1 cellular context compared by ENCODE assay signal in the genomic region with DNA sequence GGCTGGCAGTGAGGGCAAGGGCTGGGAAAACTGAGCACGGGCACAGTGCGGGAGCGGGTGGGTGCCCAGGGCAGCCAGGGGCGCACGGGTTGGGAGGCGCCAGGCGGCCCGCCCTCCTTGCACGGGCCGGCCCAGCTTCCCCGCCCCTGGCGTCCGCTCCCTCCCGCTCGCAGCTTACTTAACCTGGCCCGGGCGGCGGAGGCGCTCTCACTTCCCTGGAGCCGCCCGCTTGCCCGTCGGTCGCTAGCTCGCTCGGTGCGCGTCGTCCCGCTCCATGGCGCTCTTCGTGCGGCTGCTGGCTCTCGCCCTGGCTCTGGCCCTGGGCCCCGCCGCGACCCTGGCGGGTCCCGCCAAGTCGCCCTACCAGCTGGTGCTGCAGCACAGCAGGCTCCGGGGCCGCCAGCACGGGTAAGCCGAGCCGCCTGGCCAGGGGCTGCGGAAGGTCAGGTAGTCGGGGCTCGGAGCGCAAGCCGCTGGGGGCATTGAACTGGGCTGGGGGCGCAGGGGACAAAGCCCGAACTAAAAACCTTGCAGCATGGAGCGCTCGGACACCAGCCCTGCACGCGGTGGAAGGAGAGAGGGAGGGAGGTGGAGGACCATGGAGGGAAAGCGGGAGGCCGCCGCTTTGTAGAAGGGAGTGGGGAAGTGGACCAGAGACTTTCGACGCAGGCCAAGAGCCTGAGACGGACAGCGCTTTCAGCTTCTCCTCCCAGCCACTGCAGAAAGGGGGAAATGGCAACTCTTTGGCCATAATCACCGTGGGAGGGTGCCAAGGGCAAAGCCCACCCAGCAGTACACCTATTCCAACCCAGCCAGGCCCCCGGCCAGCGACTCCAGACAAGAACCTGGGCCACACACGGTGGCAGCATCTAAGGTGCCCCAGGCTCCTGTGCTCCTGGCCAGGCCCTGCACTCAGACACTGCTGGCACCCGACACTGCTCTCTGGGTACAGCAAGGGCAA.
TF ChIP-seq lines count a peak whose summit lies in the region.

Gene TGFBI, plus strand, starts transcription at position 207 of the 961 bp plus-strand sequence. Its CDS starts 68 bp downstream, at position 275.

TF ChIP-seq in HepG2, 621 proteins besides CTCF, POLR2A, EP300 and RAD21 (continued from another document and continues in another):
- TF ChIP-seq, protein P1, sequence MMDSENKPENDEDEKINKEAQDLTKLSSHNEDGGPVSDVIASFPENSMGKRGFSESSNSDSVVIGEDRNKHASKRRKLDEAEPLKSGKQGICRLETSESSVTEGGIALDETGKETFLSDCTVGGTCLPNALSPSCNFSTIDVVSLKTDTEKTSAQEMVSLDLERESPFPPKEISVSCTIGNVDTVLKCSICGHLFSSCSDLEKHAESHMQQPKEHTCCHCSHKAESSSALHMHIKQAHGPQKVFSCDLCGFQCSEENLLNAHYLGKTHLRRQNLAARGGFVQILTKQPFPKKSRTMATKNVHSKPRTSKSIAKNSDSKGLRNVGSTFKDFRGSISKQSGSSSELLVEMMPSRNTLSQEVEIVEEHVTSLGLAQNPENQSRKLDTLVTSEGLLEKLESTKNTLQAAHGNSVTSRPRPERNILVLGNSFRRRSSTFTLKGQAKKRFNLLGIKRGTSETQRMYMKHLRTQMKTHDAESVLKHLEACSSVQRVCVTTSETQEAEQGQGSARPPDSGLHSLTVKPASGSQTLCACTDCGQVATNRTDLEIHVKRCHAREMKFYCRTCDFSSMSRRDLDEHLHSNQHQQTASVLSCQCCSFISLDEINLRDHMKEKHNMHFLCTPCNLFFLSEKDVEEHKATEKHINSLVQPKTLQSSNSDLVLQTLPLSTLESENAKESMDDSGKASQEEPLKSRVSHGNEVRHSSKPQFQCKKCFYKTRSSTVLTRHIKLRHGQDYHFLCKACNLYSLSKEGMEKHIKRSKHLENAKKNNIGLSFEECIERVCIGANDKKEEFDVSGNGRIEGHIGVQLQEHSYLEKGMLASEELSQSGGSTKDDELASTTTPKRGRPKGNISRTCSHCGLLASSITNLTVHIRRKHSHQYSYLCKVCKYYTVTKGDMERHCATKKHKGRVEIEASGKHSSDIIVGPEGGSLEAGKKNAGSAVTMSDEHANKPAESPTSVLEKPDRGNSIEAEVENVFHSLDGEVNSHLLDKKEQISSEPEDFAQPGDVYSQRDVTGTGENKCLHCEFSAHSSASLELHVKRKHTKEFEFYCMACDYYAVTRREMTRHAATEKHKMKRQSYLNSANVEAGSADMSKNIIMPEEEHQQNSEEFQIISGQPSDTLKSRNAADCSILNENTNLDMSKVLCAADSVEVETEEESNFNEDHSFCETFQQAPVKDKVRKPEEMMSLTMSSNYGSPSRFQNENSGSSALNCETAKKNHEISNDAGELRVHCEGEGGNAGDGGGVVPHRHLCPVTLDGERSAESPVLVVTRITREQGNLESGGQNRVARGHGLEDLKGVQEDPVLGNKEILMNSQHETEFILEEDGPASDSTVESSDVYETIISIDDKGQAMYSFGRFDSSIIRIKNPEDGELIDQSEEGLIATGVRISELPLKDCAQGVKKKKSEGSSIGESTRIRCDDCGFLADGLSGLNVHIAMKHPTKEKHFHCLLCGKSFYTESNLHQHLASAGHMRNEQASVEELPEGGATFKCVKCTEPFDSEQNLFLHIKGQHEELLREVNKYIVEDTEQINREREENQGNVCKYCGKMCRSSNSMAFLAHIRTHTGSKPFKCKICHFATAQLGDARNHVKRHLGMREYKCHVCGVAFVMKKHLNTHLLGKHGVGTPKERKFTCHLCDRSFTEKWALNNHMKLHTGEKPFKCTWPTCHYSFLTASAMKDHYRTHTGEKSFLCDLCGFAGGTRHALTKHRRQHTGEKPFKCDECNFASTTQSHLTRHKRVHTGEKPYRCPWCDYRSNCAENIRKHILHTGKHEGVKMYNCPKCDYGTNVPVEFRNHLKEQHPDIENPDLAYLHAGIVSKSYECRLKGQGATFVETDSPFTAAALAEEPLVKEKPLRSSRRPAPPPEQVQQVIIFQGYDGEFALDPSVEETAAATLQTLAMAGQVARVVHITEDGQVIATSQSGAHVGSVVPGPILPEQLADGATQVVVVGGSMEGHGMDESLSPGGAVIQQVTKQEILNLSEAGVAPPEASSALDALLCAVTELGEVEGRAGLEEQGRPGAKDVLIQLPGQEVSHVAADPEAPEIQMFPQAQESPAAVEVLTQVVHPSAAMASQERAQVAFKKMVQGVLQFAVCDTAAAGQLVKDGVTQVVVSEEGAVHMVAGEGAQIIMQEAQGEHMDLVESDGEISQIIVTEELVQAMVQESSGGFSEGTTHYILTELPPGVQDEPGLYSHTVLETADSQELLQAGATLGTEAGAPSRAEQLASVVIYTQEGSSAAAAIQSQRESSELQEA (CRISPR knock-in tag; IDR thresholded peaks at IDR 0.05; ENCODE audit: not compliant biosample characterization) = peak; percentile 71
- TF ChIP-seq NR1H2 (CRISPR knock-in tag; IDR thresholded peaks at IDR 0.05; ENCODE audit: borderline replicate concordance, low read depth) (no peak), HINFP (CRISPR knock-in tag; IDR thresholded peaks at IDR 0.05; ENCODE audit: low read depth) (peak; percentile 56), ZNF761 (CRISPR knock-in tag; conservative IDR thresholded peaks at IDR 0.05) (peak; percentile 80), MXI1 (IDR thresholded peaks at IDR 0.05; ENCODE audit: borderline replicate concordance, low read depth, low read length) (no peak), PHF21A (CRISPR knock-in tag; IDR thresholded peaks at IDR 0.05) (peak; percentile 29; the same call in 1 of the 2 replicates), ZNF180 (CRISPR knock-in tag; IDR thresholded peaks at IDR 0.05; ENCODE audit: borderline replicate concordance, low read depth) (no peak), RCOR2 (CRISPR knock-in tag; IDR thresholded peaks at IDR 0.05) (no peak), ZNF280B (CRISPR knock-in tag; IDR thresholded peaks at IDR 0.05; ENCODE audit: borderline replicate concordance) (peak; percentile 20; the same call in 1 of the 2 replicates), FOXC1 (CRISPR knock-in tag; IDR thresholded peaks at IDR 0.05; ENCODE audit: borderline replicate concordance) (no peak), HNF4G (IDR thresholded peaks at IDR 0.05; ENCODE audit: borderline replicate concordance, low read depth, low read length) (no peak), HNF4G (CRISPR knock-in tag; IDR thresholded peaks at IDR 0.05; ENCODE audit: borderline replicate concordance, low read depth) (no peak), CREM (IDR thresholded peaks at IDR 0.05) (no peak), CREM (CRISPR knock-in tag; IDR thresholded peaks at IDR 0.05) (no peak), NRL (CRISPR knock-in tag; IDR thresholded peaks at IDR 0.05; ENCODE audit: borderline replicate concordance) (peak; percentile 63; the same call in 1 of the 2 replicates), ZNF512 (CRISPR knock-in tag; IDR thresholded peaks at IDR 0.05) (no peak), RARG (CRISPR knock-in tag; IDR thresholded peaks at IDR 0.05; ENCODE audit: low read depth) (0 out of 2 replicates have a peak, but pooled peaks have one; percentile 64), ZNF326 (CRISPR knock-in tag; IDR thresholded peaks at IDR 0.05; ENCODE audit: borderline replicate concordance) (no peak), ZBTB2 (CRISPR knock-in tag; IDR thresholded peaks at IDR 0.05; ENCODE audit: low read depth) (peak; percentile 35; the same call in 1 of the 2 replicates), ZNF569 (CRISPR knock-in tag; IDR thresholded peaks at IDR 0.05; ENCODE audit: borderline replicate concordance) (no peak), ZNF530 (CRISPR knock-in tag; IDR thresholded peaks at IDR 0.05; ENCODE audit: low read depth) (no peak), MTA3 (CRISPR knock-in tag; IDR thresholded peaks at IDR 0.05) (no peak), ZNF652 (CRISPR knock-in tag; IDR thresholded peaks at IDR 0.05; ENCODE audit: borderline replicate concordance, low read depth) (no peak), ZNF205 (CRISPR knock-in tag; IDR thresholded peaks at IDR 0.05) (peak; percentile 90)
- TF ChIP-seq, protein P2, sequence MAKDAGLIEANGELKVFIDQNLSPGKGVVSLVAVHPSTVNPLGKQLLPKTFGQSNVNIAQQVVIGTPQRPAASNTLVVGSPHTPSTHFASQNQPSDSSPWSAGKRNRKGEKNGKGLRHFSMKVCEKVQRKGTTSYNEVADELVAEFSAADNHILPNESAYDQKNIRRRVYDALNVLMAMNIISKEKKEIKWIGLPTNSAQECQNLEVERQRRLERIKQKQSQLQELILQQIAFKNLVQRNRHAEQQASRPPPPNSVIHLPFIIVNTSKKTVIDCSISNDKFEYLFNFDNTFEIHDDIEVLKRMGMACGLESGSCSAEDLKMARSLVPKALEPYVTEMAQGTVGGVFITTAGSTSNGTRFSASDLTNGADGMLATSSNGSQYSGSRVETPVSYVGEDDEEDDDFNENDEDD (CRISPR knock-in tag; IDR thresholded peaks at IDR 0.05; ENCODE audit: borderline replicate concordance) = peak; percentile 77
- TF ChIP-seq, protein P3, sequence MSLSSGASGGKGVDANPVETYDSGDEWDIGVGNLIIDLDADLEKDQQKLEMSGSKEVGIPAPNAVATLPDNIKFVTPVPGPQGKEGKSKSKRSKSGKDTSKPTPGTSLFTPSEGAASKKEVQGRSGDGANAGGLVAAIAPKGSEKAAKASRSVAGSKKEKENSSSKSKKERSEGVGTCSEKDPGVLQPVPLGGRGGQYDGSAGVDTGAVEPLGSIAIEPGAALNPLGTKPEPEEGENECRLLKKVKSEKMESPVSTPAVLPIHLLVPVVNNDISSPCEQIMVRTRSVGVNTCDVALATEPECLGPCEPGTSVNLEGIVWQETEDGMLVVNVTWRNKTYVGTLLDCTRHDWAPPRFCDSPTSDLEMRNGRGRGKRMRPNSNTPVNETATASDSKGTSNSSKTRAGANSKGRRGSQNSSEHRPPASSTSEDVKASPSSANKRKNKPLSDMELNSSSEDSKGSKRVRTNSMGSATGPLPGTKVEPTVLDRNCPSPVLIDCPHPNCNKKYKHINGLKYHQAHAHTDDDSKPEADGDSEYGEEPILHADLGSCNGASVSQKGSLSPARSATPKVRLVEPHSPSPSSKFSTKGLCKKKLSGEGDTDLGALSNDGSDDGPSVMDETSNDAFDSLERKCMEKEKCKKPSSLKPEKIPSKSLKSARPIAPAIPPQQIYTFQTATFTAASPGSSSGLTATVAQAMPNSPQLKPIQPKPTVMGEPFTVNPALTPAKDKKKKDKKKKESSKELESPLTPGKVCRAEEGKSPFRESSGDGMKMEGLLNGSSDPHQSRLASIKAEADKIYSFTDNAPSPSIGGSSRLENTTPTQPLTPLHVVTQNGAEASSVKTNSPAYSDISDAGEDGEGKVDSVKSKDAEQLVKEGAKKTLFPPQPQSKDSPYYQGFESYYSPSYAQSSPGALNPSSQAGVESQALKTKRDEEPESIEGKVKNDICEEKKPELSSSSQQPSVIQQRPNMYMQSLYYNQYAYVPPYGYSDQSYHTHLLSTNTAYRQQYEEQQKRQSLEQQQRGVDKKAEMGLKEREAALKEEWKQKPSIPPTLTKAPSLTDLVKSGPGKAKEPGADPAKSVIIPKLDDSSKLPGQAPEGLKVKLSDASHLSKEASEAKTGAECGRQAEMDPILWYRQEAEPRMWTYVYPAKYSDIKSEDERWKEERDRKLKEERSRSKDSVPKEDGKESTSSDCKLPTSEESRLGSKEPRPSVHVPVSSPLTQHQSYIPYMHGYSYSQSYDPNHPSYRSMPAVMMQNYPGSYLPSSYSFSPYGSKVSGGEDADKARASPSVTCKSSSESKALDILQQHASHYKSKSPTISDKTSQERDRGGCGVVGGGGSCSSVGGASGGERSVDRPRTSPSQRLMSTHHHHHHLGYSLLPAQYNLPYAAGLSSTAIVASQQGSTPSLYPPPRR (CRISPR knock-in tag; IDR thresholded peaks at IDR 0.05; ENCODE audit: borderline replicate concordance) = peak; percentile 79; the same call in 1 of the 2 replicates
